ENCODE assay signal across 9 cellular contexts in genomic region chr2:113284999-113285398, GRCh38. TPM values are rescaled to one million over a fixed set of nuclear protein-coding genes. Genes with fewer than 3 reads are reported as not detected.
DNase-seq lines count a peak whose midpoint lies in the region; ATAC-seq and TF ChIP-seq lines count a peak whose summit lies in the region.
"Not testable (repeated sequence)": the region's sequence is repeated elsewhere in the genome, so short reads cannot be mapped to it uniquely, and the experiment has no call there.
"Had no signal": no experiment of that assay in that cellular context is flagged by ENCODE, and none has a peak within 500 bp of the region (broad histone marks: within the 10 kb centered on the region; RNA-seq: fewer than 3 reads in every experiment).

No MANE protein-coding gene starts in this region.

- DNase-seq in BJ (ENCODE audit: low read depth) (peak; percentile 43), HFFc6 (peak; percentile 39), choroid plexus epithelial cell (ENCODE audit: low read depth) (peak; percentile 66)
- DNase-seq in PC-3; adrenal gland; hepatocyte (ENCODE audit: low spot score); neural progenitor cell (ENCODE audit: low spot score); thoracic aorta (ENCODE audit: low spot score): not testable (repeated sequence)

- WGBS in adrenal gland, 4 donors: 68 to 74% (median 73%) methylated on average over 6 of the region's 6 CpGs
- 76% methylated on average over 6 of the region's 6 CpGs for WGBS in hepatocyte (ENCODE audit: low lambda C conversion rate, missing lambda C conversion rate)

- H3K79me2 ChIP-seq in PC-3 (ENCODE audit: low read length); hepatocyte; neural progenitor cell (ENCODE audit: low read depth): not testable (repeated sequence)

- not testable (repeated sequence) for TF ChIP-seq CTCF in BJ (IDR thresholded peaks at IDR 0.05; ENCODE audit: insufficient read depth, low read depth, low read length); HFFc6 (IDR thresholded peaks at IDR 0.05); PC-3 (conservative IDR thresholded peaks at IDR 0.05; ENCODE audit: low read depth, low read length); adrenal gland (IDR thresholded peaks at IDR 0.05); choroid plexus epithelial cell (conservative IDR thresholded peaks at IDR 0.05; ENCODE audit: low read depth, low read length); hepatocyte (IDR thresholded peaks at IDR 0.05; ENCODE audit: poor library complexity); neural progenitor cell (IDR thresholded peaks at IDR 0.05); thoracic aorta (IDR thresholded peaks at IDR 0.05)

- not testable (repeated sequence) for H4K20me1 ChIP-seq in PC-3 (ENCODE audit: low read length); hepatocyte (ENCODE audit: insufficient read depth, poor library complexity, severe bottlenecking); neural progenitor cell (ENCODE audit: low read depth)

- H3K27me3 ChIP-seq in BJ (ENCODE audit: control insufficient read depth, insufficient read depth, low read length); PC-3 (ENCODE audit: low read length); adrenal gland; hepatocyte; thoracic aorta (replicated peaks; ENCODE audit: insufficient read depth): not testable (repeated sequence)
- peaks cover 85% of the 10 kb centered on the region for H3K27me3 ChIP-seq in neural progenitor cell

- H3K4me1 Mint-ChIP-seq in HFFc6 (ENCODE audit: low read depth) (peaks cover 53% of the 10 kb centered on the region), neural progenitor cell (peaks cover 26% of the 10 kb centered on the region)

- not testable (repeated sequence) for H3F3A ChIP-seq in PC-3 (ENCODE audit: low read length, unreplicated experiment); neural progenitor cell (ENCODE audit: low read depth)

- not testable (repeated sequence) for ATAC-seq in PC-3
- peak; percentile 40 for ATAC-seq in thoracic aorta (ENCODE audit: insufficient number of reproducible peaks, low FRiP score, low read depth)

- H3K27ac ChIP-seq in PC-3 (ENCODE audit: low read length): peak overlapping the region; percentile 85
- peak overlapping the region in 4 of 5 donors; percentile 84 to 96 (median 90) for H3K27ac ChIP-seq in adrenal gland
- H3K27ac ChIP-seq in hepatocyte: peak overlapping the region; percentile 79
- not testable (repeated sequence) for H3K27ac ChIP-seq in neural progenitor cell
- peak overlapping the region; percentile 90 to 97 for H3K27ac ChIP-seq in thoracic aorta

- H3K36me3 ChIP-seq in BJ (ENCODE audit: control insufficient read depth, insufficient read depth, low read length); PC-3 (ENCODE audit: low read depth, low read length); adrenal gland (replicated peaks in 1 of 2); hepatocyte (replicated peaks; ENCODE audit: insufficient read depth, low read depth); neural progenitor cell; thoracic aorta: not testable (repeated sequence)

- H3K9me3 Mint-ChIP-seq in HFFc6, neural progenitor cell: not testable (repeated sequence)

- H3K9ac ChIP-seq in PC-3 (ENCODE audit: low read length); neural progenitor cell: not testable (repeated sequence)

- POLR2A ChIA-PET in BJ (lab: Charles Lee); PC-3 (lab: Charles Lee; ENCODE audit: unreplicated experiment): not testable (repeated sequence)

- CTCF ChIA-PET in BJ (lab: Yijun Ruan, JAX); PC-3 (lab: Charles Lee): not testable (repeated sequence)

- H3K9me3 ChIP-seq in PC-3 (ENCODE audit: low read length); adrenal gland (replicated peaks in 1 of 3); hepatocyte (ENCODE audit: low read depth); neural progenitor cell (ENCODE audit: low read depth); thoracic aorta: not testable (repeated sequence)

- intact Hi-C loops in PC-3 (cut with micrococcal nuclease): loop anchor here (5.0 to 10.0 kb wide), 2 partner anchors 38 to 70 kb away; no protein-coding TSS in a partner anchor
- intact Hi-C loops in adrenal gland (cut with DNase I): not testable (repeated sequence)

- not testable (repeated sequence) for H3K9me2 ChIP-seq in PC-3 (replicated peaks; ENCODE audit: low read length); hepatocyte (replicated peaks; ENCODE audit: insufficient read depth)

- not testable (repeated sequence) for H3K4me3 ChIP-seq in BJ (ENCODE audit: low read depth, low read length); PC-3 (ENCODE audit: low read length); adrenal gland; choroid plexus epithelial cell (ENCODE audit: low read depth, low read length); hepatocyte; neural progenitor cell; thoracic aorta

- not testable (repeated sequence) for BruUV-seq in PC-3 (replicated peaks; lab: Mats Ljungman, UMichigan)

- not testable (repeated sequence) for H2AFZ ChIP-seq in PC-3 (ENCODE audit: low read length); hepatocyte; neural progenitor cell (replicated peaks)

- not testable (repeated sequence) for H3K36me3 Mint-ChIP-seq in HFFc6 (ENCODE audit: low read depth); neural progenitor cell

- peak overlapping the region; percentile 66 for H3K4me3 Mint-ChIP-seq in HFFc6
- H3K4me3 Mint-ChIP-seq in neural progenitor cell: not testable (repeated sequence)

- H3K4me2 ChIP-seq in PC-3 (ENCODE audit: low read length); hepatocyte; neural progenitor cell: not testable (repeated sequence)

- H3K27me3 Mint-ChIP-seq in HFFc6 (ENCODE audit: insufficient read depth): not testable (repeated sequence)
- H3K27me3 Mint-ChIP-seq in neural progenitor cell (ENCODE audit: insufficient read depth, low read depth): peaks cover 15% of the 10 kb centered on the region

- TF ChIP-seq POLR2A in adrenal gland (IDR thresholded peaks at IDR 0.05): peak in 1 of 2 donors; percentile 30

- H3K27ac Mint-ChIP-seq in HFFc6 (peak overlapping the region; percentile 95), neural progenitor cell (peak overlapping the region; percentile 9)

- H3K4me1 ChIP-seq in PC-3 (ENCODE audit: insufficient read depth, low read length): peaks cover 48% of the 10 kb centered on the region
- peaks cover 20 to 23% of the 10 kb centered on the region in 2 donors for H3K4me1 ChIP-seq in adrenal gland (replicated peaks in 1 of 2)
- H3K4me1 ChIP-seq in hepatocyte (ENCODE audit: insufficient read depth): peaks cover 29% of the 10 kb centered on the region
- H3K4me1 ChIP-seq in neural progenitor cell: not testable (repeated sequence)
- peaks cover 20 to 37% of the 10 kb centered on the region in 2 donors for H3K4me1 ChIP-seq in thoracic aorta (ENCODE audit: control insufficient read depth in 1 of 2, low read depth in 2 of 2)

RNA-seq across cellular contexts. Expression of gene PAX8, which starts 6.3 kb away (rescaled TPM):
- polyA plus RNA-seq in BJ (2011; rRNA removed) (1.1 and 1.6 TPM in 2 replicates), adrenal gland (10 to 100 TPM in 1 of 3 donors, 1 to 10 TPM in 2; 5.6 to 13.3 (median 6.7) TPM), hepatocyte (0.05 and 0.16 TPM in 2 replicates)
- 1.3 and 1.7 TPM in 2 replicates for polyA minus RNA-seq in BJ (2011; rRNA and poly(A)+ RNA removed)
- 1 to 10 TPM in 5 of 6 experiments, under 1 TPM in 1; 0.33 to 6.7 (median 5.1) TPM for total RNA-seq in HFFc6 (2021; fragmentation: NEBNext Ultra II Directional; extraction: Animal tissue kit (Norgen Biotek cat#: 25700))
- total RNA-seq in PC-3 (2014; rRNA removed) (2.6 and 3.4 TPM in 2 replicates), adrenal gland (10 to 100 TPM in 6 of 8 donors, 1 to 10 TPM in 2; 5.1 to 72.3 (median 14.5) TPM), hepatocyte (0.20 TPM in 1 of 2 replicates, not detected in the other), neural progenitor cell (ENCODE audit: low replicate concordance) (1.4 and 2.9 TPM in 2 replicates), thoracic aorta (10 to 100 TPM in 1 of 2 donors, 1 to 10 TPM in 1; 2.4 to 10.3 TPM)
- total RNA-seq: H9 had no signal
